30 cellular contexts compared by ENCODE assay signal in the genomic region with DNA sequence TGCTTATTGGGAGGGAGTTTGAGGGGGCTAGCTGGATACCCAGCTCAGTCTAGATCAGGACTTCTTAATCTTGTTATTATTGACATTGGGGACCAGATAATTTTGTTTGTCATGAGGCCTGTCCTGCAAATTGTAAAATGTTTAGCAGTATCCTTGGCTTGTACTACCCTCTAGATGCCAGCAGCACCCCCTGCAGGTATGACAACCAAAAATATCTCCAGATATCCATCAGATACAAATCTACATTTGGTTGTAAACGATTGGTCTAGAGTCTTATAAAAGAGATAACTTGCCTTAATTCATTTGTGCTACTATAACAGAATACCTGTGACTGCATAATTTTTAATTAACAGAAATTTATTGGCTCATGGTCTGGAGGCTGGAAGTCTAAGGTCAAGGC.
"Had no signal": no experiment of that assay in that cellular context is flagged by ENCODE, and none has a peak within 500 bp of the region (broad histone marks: within the 10 kb centered on the region; RNA-seq: fewer than 3 reads in every experiment).

No MANE protein-coding gene starts in this region.

- DNase-seq: dermis blood vessel endothelial cell; effector memory CD4-positive, alpha-beta T cell; erythroblast; esophagus squamous epithelium; foreskin melanocyte; glutamatergic neuron; heart right ventricle; hippocampal formation; left cardiac atrium; left lung; mammary epithelial cell; mesendoderm; midbrain; naive thymus-derived CD4-positive, alpha-beta T cell; nucleus accumbens; stimulated activated CD4-positive, alpha-beta T cell treated with anti-CD3 and anti-CD28 coated beads, Interleukin-12 subunit alpha, Interleukin-12 subunit beta, amount 100 ng/mL, for 4 hours; stimulated activated CD4-positive, alpha-beta T cell treated with anti-CD3 and anti-CD28 coated beads, Interleukin-1b, Interleukin-23, amount 100 ng/mL, for 48 hours; stimulated activated CD4-positive, alpha-beta T cell treated with anti-CD3 and anti-CD28 coated beads, Interleukin-4, amount 100 ng/mL, for 24 hours; stimulated activated naive CD4-positive, alpha-beta T cell treated with Interleukin-2 at 50 U/mL for 16 hours; stomach; testis; tibial artery had no signal

- H3K27me3 ChIP-seq: esophagus squamous epithelium, heart right ventricle, left lung, right atrium auricular region, stomach, testis, tibial artery had no signal

- H3K27me3 Mint-ChIP-seq: naive thymus-derived CD4-positive, alpha-beta T cell; type B pancreatic cell had no signal

- H3K4me3 ChIP-seq: coronary artery, esophagus squamous epithelium, heart right ventricle, left lung, prostate gland, right atrium auricular region, smooth muscle cell, stomach, testis, tibial artery had no signal

- H3K9me3 Mint-ChIP-seq: nephron, type B pancreatic cell had no signal

- H3K4me1 ChIP-seq: esophagus squamous epithelium, heart right ventricle, left lung, prostate gland, right atrium auricular region, stomach, testis, tibial artery had no signal

- H3K4me2 ChIP-seq: smooth muscle cell had no signal

- H3K36me3 ChIP-seq: esophagus squamous epithelium, heart right ventricle, left lung, prostate gland, right atrium auricular region, stomach, tibial artery had no signal

- H3K27ac ChIP-seq: coronary artery, esophagus squamous epithelium, heart right ventricle, left lung, prostate gland, right atrium auricular region, stomach, testis, tibial artery had no signal

- H3K4me1 Mint-ChIP-seq: naive thymus-derived CD4-positive, alpha-beta T cell; stimulated activated effector memory CD8-positive, alpha-beta T cell treated with anti-CD3 and anti-CD28 coated beads, Interleukin-12 subunit alpha, Interleukin-12 subunit beta, amount 100 ng/mL, for 72 hours had no signal

- H3K27ac Mint-ChIP-seq: nephron; stimulated activated effector memory CD8-positive, alpha-beta T cell treated with anti-CD3 and anti-CD28 coated beads, Interleukin-12 subunit alpha, Interleukin-12 subunit beta, amount 100 ng/mL, for 72 hours; type B pancreatic cell had no signal

- ATAC-seq: heart right ventricle; left cardiac atrium; left lung; naive thymus-derived CD4-positive, alpha-beta T cell; sciatic nerve; stimulated activated effector memory CD8-positive, alpha-beta T cell treated with anti-CD3 and anti-CD28 coated beads, Interleukin-12 subunit alpha, Interleukin-12 subunit beta, amount 100 ng/mL, for 72 hours had no signal

- H3K36me3 Mint-ChIP-seq: naive thymus-derived CD4-positive, alpha-beta T cell; stimulated activated effector memory CD8-positive, alpha-beta T cell treated with anti-CD3 and anti-CD28 coated beads, Interleukin-12 subunit alpha, Interleukin-12 subunit beta, amount 100 ng/mL, for 72 hours; type B pancreatic cell had no signal

- H3K4me3 Mint-ChIP-seq: naive thymus-derived CD4-positive, alpha-beta T cell; nephron; stimulated activated effector memory CD8-positive, alpha-beta T cell treated with anti-CD3 and anti-CD28 coated beads, Interleukin-12 subunit alpha, Interleukin-12 subunit beta, amount 100 ng/mL, for 72 hours; type B pancreatic cell had no signal
